1 cellular context compared by ENCODE assay signal in genomic region chr22:43185860-43186261, GRCh38.
TF ChIP-seq lines count a peak whose summit lies in the region.

No MANE protein-coding gene starts in this region.

TF ChIP-seq in IMR-90, 13 proteins besides CTCF, POLR2A, EP300 and RAD21:
- TF ChIP-seq RFX5 (IDR thresholded peaks at IDR 0.05; ENCODE audit: low read depth, low read length) (no peak), MXI1 (IDR thresholded peaks at IDR 0.05; ENCODE audit: borderline replicate concordance, low read depth, low read length) (0 out of 2 replicates have a peak, but pooled peaks have one; percentile 16)
